In genomic region chr2:111704246-111704645, GRCh38 we compare ENCODE assay signal across 11 cellular contexts.
A peak's percentile ranks its signal among the peaks of the same experiment; 100 is the strongest.
DNase-seq lines count a peak whose midpoint lies in the region; ATAC-seq, FAIRE-seq and TF ChIP-seq lines count a peak whose summit lies in the region.
"Had no signal": no experiment of that assay in that cellular context is flagged by ENCODE, and none has a peak within 500 bp of the region (broad histone marks: within the 10 kb centered on the region; RNA-seq: fewer than 3 reads in every experiment).

No MANE protein-coding gene starts in this region.

- peak; percentile 55 for DNase-seq in CD1c-positive myeloid dendritic cell (ENCODE audit: extremely low spot score)
- DNase-seq in HTR-8/SVneo (ENCODE audit: insufficient read length, low spot score): peak; percentile 57
- peak; percentile 87 for DNase-seq in kidney tubule cell (ENCODE audit: low spot score)
- no peak for DNase-seq in SKM-1 treated with dmso at 0.1 percent for 144 hours (lab: John Stamatoyannopoulos, UW; ENCODE audit: unreplicated experiment)
- no peak for DNase-seq in NCI-H1930 (lab: John Stamatoyannopoulos, UW)
- no peak for DNase-seq in activated naive CD4-positive, alpha-beta T cell (lab: John Stamatoyannopoulos, UW)
- DNase-seq in GM12891 (ENCODE audit: insufficient read length, low spot score): no peak
- DNase-seq: central memory CD4-positive, alpha-beta T cell; NCI-H2029; substantia nigra had no signal

- FAIRE-seq in HTR-8/SVneo (lab: Jason Lieb, UNC): peak; percentile 76
- FAIRE-seq in GM12891 (lab: Jason Lieb, UNC): no peak

- no peaks in the 10 kb centered on the region for H3K9me3 Mint-ChIP-seq in activated T-helper 17 cell treated with anti-CD3 and anti-CD28 coated beads, Interleukin-2, amount 50 U/mL, for 72 hours

- peaks cover 22% of the 10 kb centered on the region for H3K4me1 Mint-ChIP-seq in activated T-helper 17 cell treated with anti-CD3 and anti-CD28 coated beads, Interleukin-2, amount 50 U/mL, for 72 hours

- no peaks in the 10 kb centered on the region for H3K36me3 Mint-ChIP-seq in activated T-helper 17 cell treated with anti-CD3 and anti-CD28 coated beads, Interleukin-2, amount 50 U/mL, for 72 hours (ENCODE audit: low read depth)

- H3K4me3 Mint-ChIP-seq in activated T-helper 17 cell treated with anti-CD3 and anti-CD28 coated beads, Interleukin-2, amount 50 U/mL, for 72 hours: no peak overlapping the region

- peak; percentile 17 for ATAC-seq in activated T-helper 17 cell treated with anti-CD3 and anti-CD28 coated beads, Interleukin-2, amount 50 U/mL, for 72 hours (replicated peaks)

- H3K27ac Mint-ChIP-seq in activated T-helper 17 cell treated with anti-CD3 and anti-CD28 coated beads, Interleukin-2, amount 50 U/mL, for 72 hours: no peak overlapping the region

- peaks cover 3% of the 10 kb centered on the region for H3K27me3 Mint-ChIP-seq in activated T-helper 17 cell treated with anti-CD3 and anti-CD28 coated beads, Interleukin-2, amount 50 U/mL, for 72 hours

- TF ChIP-seq POLR2A in GM12891 (IDR thresholded peaks at IDR 0.05; ENCODE audit: low read depth, low read length): no peak

TF ChIP-seq in GM12891, 5 proteins besides CTCF, POLR2A, EP300 and RAD21:
- no peak for TF ChIP-seq POU2F2 (IDR thresholded peaks at IDR 0.05; ENCODE audit: low read depth, low read length)

Comparison
In these comparisons a context has a peak if more than half of its experiments do, and no peak if none do; other contexts are left out.
1. DNase-seq: peak in CD1c-positive myeloid dendritic cell (single experiment), HTR-8/SVneo (single experiment) and kidney tubule cell (single experiment); none in SKM-1 treated with dmso at 0.1 percent for 144 hours (single experiment), NCI-H1930 (0 of 2), activated naive CD4-positive, alpha-beta T cell (0 of 4) and GM12891 (single experiment).